1 cellular context compared by ENCODE assay signal in genomic region chr10:31709028-31709427, GRCh38.
TF ChIP-seq lines count a peak whose summit lies in the region.

No MANE protein-coding gene starts in this region.

TF ChIP-seq in endothelial cell of umbilical vein, 7 proteins besides CTCF, POLR2A, EP300 and RAD21:
- TF ChIP-seq EZH2 (IDR thresholded peaks at IDR 0.05; ENCODE audit: borderline replicate concordance, low read depth, low read length, severe bottlenecking) (no peak), MYC (IDR thresholded peaks at IDR 0.05; ENCODE audit: low read depth, low read length) (no peak), POLR2AphosphoS5 (IDR thresholded peaks at IDR 0.05; ENCODE audit: insufficient read depth, low read depth, low read length) (no peak), MAX (IDR thresholded peaks at IDR 0.05; ENCODE audit: insufficient read depth, insufficient read length) (no peak), JUN (IDR thresholded peaks at IDR 0.05; ENCODE audit: borderline replicate concordance, insufficient read depth, insufficient read length, low read depth) (no peak), GATA2 (IDR thresholded peaks at IDR 0.05; ENCODE audit: insufficient read depth, insufficient read length, low read depth, low read length) (no peak), FOS (IDR thresholded peaks at IDR 0.05; ENCODE audit: borderline replicate concordance, insufficient read depth, low read length) (no peak)
